26 cellular contexts compared by ENCODE assay signal in the genomic region with DNA sequence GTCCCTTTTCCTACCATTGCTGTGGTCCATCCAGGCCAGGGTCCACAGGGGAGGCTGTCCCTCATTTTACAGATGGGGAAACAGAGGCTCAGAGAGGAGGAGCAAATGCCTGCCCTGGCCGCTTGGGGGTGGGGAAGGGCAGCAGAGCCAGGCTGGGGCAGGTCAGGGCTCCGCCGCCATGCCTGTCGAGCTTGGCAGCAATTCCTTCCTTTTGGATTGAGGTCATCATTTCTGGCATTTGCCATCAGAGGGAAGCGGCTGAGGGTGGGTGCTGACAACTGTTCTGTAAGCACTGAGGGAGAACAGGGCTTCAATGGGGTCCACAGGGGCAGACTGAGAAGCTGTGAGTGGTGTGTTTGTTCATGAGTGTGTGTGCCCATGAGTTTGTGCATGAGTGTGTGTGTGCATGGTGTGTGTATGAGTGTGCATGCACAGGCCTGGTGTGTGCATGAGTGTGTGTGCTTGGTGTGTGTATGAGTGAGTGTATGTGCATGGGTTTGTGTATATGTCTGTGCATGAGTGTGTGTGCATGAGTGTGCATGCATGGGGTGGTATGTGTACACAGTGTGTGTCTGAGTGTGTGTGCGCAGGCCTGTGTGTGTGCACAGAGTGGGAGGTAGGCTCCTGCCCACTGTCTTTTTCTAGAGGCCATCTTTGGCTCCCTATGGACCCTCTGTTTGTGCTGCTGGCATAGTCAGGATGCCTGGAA.
DNase-seq lines count a peak whose midpoint lies in the region; ATAC-seq and TF ChIP-seq lines count a peak whose summit lies in the region.
"Had no signal": no experiment of that assay in that cellular context is flagged by ENCODE, and none has a peak within 500 bp of the region (broad histone marks: within the 10 kb centered on the region; RNA-seq: fewer than 3 reads in every experiment).

No MANE protein-coding gene starts in this region.

- ATAC-seq in WTC11 (no peak), GM18867 (IDR thresholded peaks at IDR 0.05; ENCODE audit: unreplicated experiment) (no peak), HG02678 (IDR thresholded peaks at IDR 0.05; ENCODE audit: unreplicated experiment) (no peak)
- peak; percentile 11 for ATAC-seq in stimulated activated effector memory CD8-positive, alpha-beta T cell treated with anti-CD3 and anti-CD28 coated beads, Interleukin-12 subunit alpha, Interleukin-12 subunit beta, amount 100 ng/mL, for 72 hours
- ATAC-seq: activated T-cell treated with anti-CD3 and anti-CD28 coated beads, Interleukin-2, amount 50 U/mL, for 72 hours; psoas muscle had no signal

- H3K27ac Mint-ChIP-seq in WTC11, result peak overlapping the region; percentile 66; the same call in 1 of the 2 replicates
- H3K27ac Mint-ChIP-seq in stimulated activated effector memory CD8-positive, alpha-beta T cell treated with anti-CD3 and anti-CD28 coated beads, Interleukin-12 subunit alpha, Interleukin-12 subunit beta, amount 100 ng/mL, for 72 hours, result no peak overlapping the region
- H3K27ac Mint-ChIP-seq: activated T-cell treated with anti-CD3 and anti-CD28 coated beads, Interleukin-2, amount 50 U/mL, for 72 hours had no signal

- no peaks in the 10 kb centered on the region for H3K36me3 Mint-ChIP-seq in WTC11
- no peaks in the 10 kb centered on the region for H3K36me3 Mint-ChIP-seq in stimulated activated effector memory CD8-positive, alpha-beta T cell treated with anti-CD3 and anti-CD28 coated beads, Interleukin-12 subunit alpha, Interleukin-12 subunit beta, amount 100 ng/mL, for 72 hours

- H3K9me3 Mint-ChIP-seq in WTC11, result no peaks in the 10 kb centered on the region
- no peaks in the 10 kb centered on the region for H3K9me3 Mint-ChIP-seq in stimulated activated effector memory CD8-positive, alpha-beta T cell treated with anti-CD3 and anti-CD28 coated beads, Interleukin-12 subunit alpha, Interleukin-12 subunit beta, amount 100 ng/mL, for 72 hours
- H3K9me3 Mint-ChIP-seq: activated T-cell treated with anti-CD3 and anti-CD28 coated beads, Interleukin-2, amount 50 U/mL, for 72 hours had no signal

- H3K27me3 Mint-ChIP-seq in WTC11 (ENCODE audit: low read depth), result no peaks in the 10 kb centered on the region

- no peak for TF ChIP-seq EP300 in transverse colon (IDR thresholded peaks at IDR 0.05; ENCODE audit: low read depth)

- H3K27ac ChIP-seq in dorsolateral prefrontal cortex (peak overlapping the region in 37 of 59 donors; percentile 2 to 99 (median 61)), transverse colon (no peak overlapping the region)
- H3K27ac ChIP-seq: BLaER1 treated with 17β-estradiol and CSF1 and Interleukin-3, amounts not matched to agents 10 nM and 100 nM; brain microvascular endothelial cell; Peyer's patch; psoas muscle; SJSA1 had no signal

- intact Hi-C loops in dorsolateral prefrontal cortex (cut with DNase I) (no loop called here), transverse colon (cut with DNase I; ENCODE audit: low total_unique reads) (no loop called here)

- WGBS in transverse colon (ENCODE audit: low coverage in 1 of 2), 2 donors, result 69 to 72% methylated on average over 3 to 6 of the region's 6 CpGs

- no peaks in the 10 kb centered on the region for H3K9me3 ChIP-seq in transverse colon
- H3K9me3 ChIP-seq: BLaER1 treated with 17β-estradiol and CSF1 and Interleukin-3, amounts not matched to agents 10 nM and 100 nM; Caco-2; Peyer's patch; psoas muscle; SJSA1 had no signal

- H3K36me3 ChIP-seq in transverse colon, result no peaks in the 10 kb centered on the region
- H3K36me3 ChIP-seq: BLaER1 treated with 17β-estradiol and CSF1 and Interleukin-3, amounts not matched to agents 10 nM and 100 nM; brain microvascular endothelial cell; Peyer's patch; SJSA1 had no signal

- no peaks in the 10 kb centered on the region for H3K4me1 ChIP-seq in transverse colon
- H3K4me1 ChIP-seq: Caco-2, Peyer's patch, psoas muscle, SJSA1 had no signal

- in situ Hi-C loops in transverse colon (cut with MboI; ENCODE audit: low pct_ligation_motif_present in 1 of 4, low pct_unique_long_range_greater_than_20kb in 1 of 4, low sequenced_read_pairs in 3 of 4), result no loop called here

- H3K27me3 ChIP-seq in dorsolateral prefrontal cortex (peaks cover 0 to 7% (median 0%) of the 10 kb centered on the region in 45 donors), transverse colon (peaks cover 4% of the 10 kb centered on the region)
- H3K27me3 ChIP-seq: BLaER1 treated with 17β-estradiol and CSF1 and Interleukin-3, amounts not matched to agents 10 nM and 100 nM; Peyer's patch; SJSA1 had no signal

- CTCF ChIA-PET in WTC11 (lab: Charles Lee), result interaction anchor here (0.7 kb wide), 1 partner anchor 29 kb away, joined by 3 read pairs; no protein-coding TSS in a partner anchor

- H3K4me3 Mint-ChIP-seq in WTC11, result no peak overlapping the region
- H3K4me3 Mint-ChIP-seq in stimulated activated effector memory CD8-positive, alpha-beta T cell treated with anti-CD3 and anti-CD28 coated beads, Interleukin-12 subunit alpha, Interleukin-12 subunit beta, amount 100 ng/mL, for 72 hours, result no peak overlapping the region
- H3K4me3 Mint-ChIP-seq: activated T-cell treated with anti-CD3 and anti-CD28 coated beads, Interleukin-2, amount 50 U/mL, for 72 hours had no signal

- no peak overlapping the region for H3K4me3 ChIP-seq in dorsolateral prefrontal cortex
- H3K4me3 ChIP-seq in transverse colon, result no peak overlapping the region
- H3K4me3 ChIP-seq: BLaER1 treated with 17β-estradiol and CSF1 and Interleukin-3, amounts not matched to agents 10 nM and 100 nM; Peyer's patch; psoas muscle; SJSA1 had no signal

- no peak for DNase-seq in WTC11 (ENCODE audit: low spot score)
- DNase-seq in dorsolateral prefrontal cortex, result peak in 1 of 10 donors; percentile 52
- DNase-seq in midbrain (lab: John Stamatoyannopoulos, UW), result peak; percentile 35
- no peak for DNase-seq in stimulated activated effector memory CD8-positive, alpha-beta T cell treated with anti-CD3 and anti-CD28 coated beads, Interleukin-12 subunit alpha, Interleukin-12 subunit beta, amount 100 ng/mL, for 72 hours (ENCODE audit: low spot score in 2 of 2)
- DNase-seq in transverse colon, result no peak
- DNase-seq in cerebellum (ENCODE audit: low spot score), result no peak
- DNase-seq: activated CD4-positive, alpha-beta T cell treated with anti-CD3 and anti-CD28 coated beads, Interleukin-2, amount 50 U/mL, for 4 hours; activated naive CD4-positive, alpha-beta T cell; activated T-cell treated with anti-CD3 and anti-CD28 coated beads, Interleukin-2, amount 50 U/mL, for 72 hours; brain microvascular endothelial cell; Caco-2; cortex of kidney; DMS79; GDM1; kidney glomerular epithelial cell; mammary epithelial cell; NCI-H1694; NCI-H2171; NCI-H524 treated with DMSO at 0.1 percent for 48 hours; Peyer's patch; T-helper 1 cell had no signal

- POLR2A ChIA-PET in WTC11 (lab: Charles Lee), result no interaction called here

- H3K4me1 Mint-ChIP-seq in WTC11, result peaks cover 15% of the 10 kb centered on the region
- H3K4me1 Mint-ChIP-seq in stimulated activated effector memory CD8-positive, alpha-beta T cell treated with anti-CD3 and anti-CD28 coated beads, Interleukin-12 subunit alpha, Interleukin-12 subunit beta, amount 100 ng/mL, for 72 hours, result no peaks in the 10 kb centered on the region

- no peak for TF ChIP-seq POLR2A in transverse colon (IDR thresholded peaks at IDR 0.05)

- TF ChIP-seq CTCF in WTC11 (IDR thresholded peaks at IDR 0.05), result no peak
- TF ChIP-seq CTCF in dorsolateral prefrontal cortex (IDR thresholded peaks at IDR 0.05 in 54 of 56, conservative IDR thresholded peaks at IDR 0.05 in 2 of 56; ENCODE audit: low read depth in 1 of 56, partially characterized antibody in 56 of 56), result peak in 18 of 56 donors; percentile 7 to 42 (median 19)
- no peak for TF ChIP-seq CTCF in transverse colon (IDR thresholded peaks at IDR 0.05)

TF ChIP-seq in WTC11, 78 proteins besides CTCF, POLR2A, EP300 and RAD21 (continues in another document):
- TF ChIP-seq ZNF232 (CRISPR knock-in tag; IDR thresholded peaks at IDR 0.05) (no peak), FOXJ3 (CRISPR knock-in tag; IDR thresholded peaks at IDR 0.05; ENCODE audit: borderline replicate concordance) (no peak), EMX1 (CRISPR knock-in tag; IDR thresholded peaks at IDR 0.05) (no peak), ZNF138 (CRISPR knock-in tag; conservative IDR thresholded peaks at IDR 0.05) (no peak), TEAD4 (CRISPR knock-in tag; IDR thresholded peaks at IDR 0.05) (no peak), MYBL2 (CRISPR knock-in tag; IDR thresholded peaks at IDR 0.05) (no peak), ESRRA (CRISPR knock-in tag; IDR thresholded peaks at IDR 0.05; ENCODE audit: borderline replicate concordance) (no peak), TEAD1 (CRISPR knock-in tag; IDR thresholded peaks at IDR 0.05) (no peak), NFE2L1 (CRISPR knock-in tag; IDR thresholded peaks at IDR 0.05) (no peak)
- TF ChIP-seq, protein P1, sequence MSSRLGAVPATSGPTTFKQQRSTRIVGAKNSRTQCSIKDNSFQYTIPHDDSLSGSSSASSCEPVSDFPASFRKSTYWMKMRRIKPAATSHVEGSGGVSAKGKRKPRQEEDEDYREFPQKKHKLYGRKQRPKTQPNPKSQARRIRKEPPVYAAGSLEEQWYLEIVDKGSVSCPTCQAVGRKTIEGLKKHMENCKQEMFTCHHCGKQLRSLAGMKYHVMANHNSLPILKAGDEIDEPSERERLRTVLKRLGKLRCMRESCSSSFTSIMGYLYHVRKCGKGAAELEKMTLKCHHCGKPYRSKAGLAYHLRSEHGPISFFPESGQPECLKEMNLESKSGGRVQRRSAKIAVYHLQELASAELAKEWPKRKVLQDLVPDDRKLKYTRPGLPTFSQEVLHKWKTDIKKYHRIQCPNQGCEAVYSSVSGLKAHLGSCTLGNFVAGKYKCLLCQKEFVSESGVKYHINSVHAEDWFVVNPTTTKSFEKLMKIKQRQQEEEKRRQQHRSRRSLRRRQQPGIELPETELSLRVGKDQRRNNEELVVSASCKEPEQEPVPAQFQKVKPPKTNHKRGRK (CRISPR knock-in tag; IDR thresholded peaks at IDR 0.05; ENCODE audit: borderline replicate concordance), result no peak
- TF ChIP-seq, protein P2, sequence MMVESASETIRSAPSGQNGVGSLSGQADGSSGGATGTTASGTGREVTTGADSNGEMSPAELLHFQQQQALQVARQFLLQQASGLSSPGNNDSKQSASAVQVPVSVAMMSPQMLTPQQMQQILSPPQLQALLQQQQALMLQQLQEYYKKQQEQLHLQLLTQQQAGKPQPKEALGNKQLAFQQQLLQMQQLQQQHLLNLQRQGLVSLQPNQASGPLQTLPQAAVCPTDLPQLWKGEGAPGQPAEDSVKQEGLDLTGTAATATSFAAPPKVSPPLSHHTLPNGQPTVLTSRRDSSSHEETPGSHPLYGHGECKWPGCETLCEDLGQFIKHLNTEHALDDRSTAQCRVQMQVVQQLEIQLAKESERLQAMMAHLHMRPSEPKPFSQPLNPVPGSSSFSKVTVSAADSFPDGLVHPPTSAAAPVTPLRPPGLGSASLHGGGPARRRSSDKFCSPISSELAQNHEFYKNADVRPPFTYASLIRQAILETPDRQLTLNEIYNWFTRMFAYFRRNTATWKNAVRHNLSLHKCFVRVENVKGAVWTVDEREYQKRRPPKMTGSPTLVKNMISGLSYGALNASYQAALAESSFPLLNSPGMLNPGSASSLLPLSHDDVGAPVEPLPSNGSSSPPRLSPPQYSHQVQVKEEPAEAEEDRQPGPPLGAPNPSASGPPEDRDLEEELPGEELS (CRISPR knock-in tag; IDR thresholded peaks at IDR 0.05), result no peak

Comparison
In these comparisons a context has a peak if more than half of its experiments do, and no peak if none do; other contexts are left out.
1. H3K27ac ChIP-seq: peak in dorsolateral prefrontal cortex (37 of 59); none in transverse colon (0 of 4).